ENCODE assay signal across 18 cellular contexts in genomic region chr22:26302726-26303125, GRCh38.
"Had no signal": no experiment of that assay in that cellular context is flagged by ENCODE, and none has a peak within 500 bp of the region (broad histone marks: within the 10 kb centered on the region; RNA-seq: fewer than 3 reads in every experiment).

No MANE protein-coding gene starts in this region.

- DNase-seq: KBM-7, MV-4-11, NCI-H1048, NCI-H1105, NCI-H1417, NCI-H1436 treated with DMSO at 0.1 percent for 48 hours, NCI-H1694, NCI-H187 treated with DMSO at 0.1 percent for 48 hours, NCI-H2029 treated with DMSO at 0.1 percent for 48 hours, NCI-H2171 treated with DMSO at 0.1 percent for 48 hours, NCI-H345, NCI-H510A, NCI-H524 treated with DMSO at 0.1 percent for 48 hours, NCI-H69, NCI-H774, Right ventricle myocardium superior, RPMI8226, SIG-M5 had no signal
